In the genomic region with DNA sequence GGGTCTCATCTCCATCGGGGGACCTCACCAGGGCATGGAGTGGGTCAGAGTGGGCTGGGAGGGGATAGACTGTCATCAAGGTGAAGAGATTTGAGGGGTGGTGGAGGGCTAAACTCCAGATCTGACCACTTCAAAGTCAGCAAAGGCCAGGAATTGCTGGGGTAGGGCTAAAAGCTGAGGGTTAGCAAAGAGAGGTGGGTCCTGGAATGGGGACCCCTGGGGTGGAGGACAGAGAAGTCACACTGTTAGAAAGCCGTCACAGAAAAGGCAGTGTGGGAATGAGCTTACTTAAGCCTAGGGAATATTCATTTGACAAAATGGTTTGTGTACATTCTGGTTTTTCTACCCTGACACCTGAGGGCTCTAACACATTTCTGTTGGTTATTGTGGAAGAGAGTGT, we compare ENCODE assay signal across 13 cellular contexts. TPM values are rescaled to one million over a fixed set of nuclear protein-coding genes. Genes with fewer than 3 reads are reported as not detected.
A peak's percentile ranks its signal among the peaks of the same experiment; 100 is the strongest.
DNase-seq lines count a peak whose midpoint lies in the region; ATAC-seq and TF ChIP-seq lines count a peak whose summit lies in the region.
"Had no signal": no experiment of that assay in that cellular context is flagged by ENCODE, and none has a peak within 500 bp of the region (broad histone marks: within the 10 kb centered on the region; RNA-seq: fewer than 3 reads in every experiment).

No MANE protein-coding gene starts in this region.

- H3K36me3 Mint-ChIP-seq in CD8-positive, alpha-beta T cell: peaks cover 41% of the 10 kb centered on the region
- peaks cover 7 to 17% (median 12%) of the 10 kb centered on the region in 3 donors for H3K36me3 Mint-ChIP-seq in immature natural killer cell

- H3K27me3 ChIP-seq in CD8-positive, alpha-beta T cell (ENCODE audit: insufficient read depth, low read length): no peaks in the 10 kb centered on the region
- H3K27me3 ChIP-seq: neutrophil, SJCRH30 had no signal

- H3K79me2 ChIP-seq in OCI-LY7 (ENCODE audit: insufficient read depth, low read depth, low read length): peaks cover 21% of the 10 kb centered on the region; the same call in 1 of the 2 replicates

- peaks cover 11% of the 10 kb centered on the region for H3K4me1 ChIP-seq in CD8-positive, alpha-beta T cell (ENCODE audit: insufficient read depth, low read length)
- H3K4me1 ChIP-seq in OCI-LY7 (ENCODE audit: insufficient read depth, low read length, poor library complexity, severe bottlenecking): peaks cover 21% of the 10 kb centered on the region
- H3K4me1 ChIP-seq: SJCRH30 had no signal

- TF ChIP-seq CTCF in CD8-positive, alpha-beta T cell (IDR thresholded peaks at IDR 0.05): no peak
- no peak for TF ChIP-seq CTCF in OCI-LY7 (conservative IDR thresholded peaks at IDR 0.05; ENCODE audit: low read length)

- no peak overlapping the region for H3K4me3 ChIP-seq in CD8-positive, alpha-beta T cell (ENCODE audit: low read depth, low read length)
- H3K4me3 ChIP-seq in OCI-LY7 (ENCODE audit: low read depth, low read length, poor library complexity, severe bottlenecking): peak overlapping the region; percentile 3
- H3K4me3 ChIP-seq: SJCRH30 had no signal

- intact Hi-C loops in CD8-positive, alpha-beta T cell (cut with DNase I, micrococcal nuclease): loop anchor here in 1 of 2 experiments (10.0 kb wide), 1 partner anchor 509 kb away; no protein-coding TSS in a partner anchor
- intact Hi-C loops in OCI-LY7 (cut with micrococcal nuclease; ENCODE audit: unreplicated experiment): no loop called here

- BruUV-seq in OCI-LY7 (replicated peaks; lab: Mats Ljungman, UMichigan): no TSS peak

- H3K9me2 ChIP-seq in OCI-LY7 (ENCODE audit: insufficient read depth, low read length): no peaks in the 10 kb centered on the region

- H3K9me3 Mint-ChIP-seq in CD8-positive, alpha-beta T cell: peaks cover 3% of the 10 kb centered on the region
- no peaks in the 10 kb centered on the region for H3K9me3 Mint-ChIP-seq in immature natural killer cell

- DNase-seq in CD8-positive, alpha-beta T cell: no peak
- DNase-seq in OCI-LY7 (ENCODE audit: low spot score) (no peak), immature natural killer cell (no peak), A172 (ENCODE audit: low spot score) (no peak), EL (no peak), RKO (ENCODE audit: low spot score) (no peak)
- DNase-seq: activated CD4-positive, alpha-beta T cell treated with anti-CD3 and anti-CD28 coated beads for 48 hours; effector CD4-positive, alpha-beta T cell; NCI-H526; SJCRH30 had no signal

- peaks cover 41% of the 10 kb centered on the region for H3K4me1 Mint-ChIP-seq in CD8-positive, alpha-beta T cell (ENCODE audit: low read depth)
- peaks cover 33 to 63% of the 10 kb centered on the region in 2 donors for H3K4me1 Mint-ChIP-seq in immature natural killer cell

- ATAC-seq in CD8-positive, alpha-beta T cell: no peak
- ATAC-seq in GM19035 (IDR thresholded peaks at IDR 0.05; ENCODE audit: unreplicated experiment) (peak; percentile 29), HG03342 (IDR thresholded peaks at IDR 0.05; ENCODE audit: unreplicated experiment) (no peak)

- CTCF ChIA-PET in CD8-positive, alpha-beta T cell (lab: Charles Lee): no interaction called here
- CTCF ChIA-PET in OCI-LY7 (lab: Charles Lee; ENCODE audit: unreplicated experiment): no interaction called here

- H4K20me1 ChIP-seq in OCI-LY7 (ENCODE audit: insufficient read depth, low read length): no peaks in the 10 kb centered on the region

- H3K9me3 ChIP-seq in CD8-positive, alpha-beta T cell (ENCODE audit: low read length): no peaks in the 10 kb centered on the region
- no peaks in the 10 kb centered on the region for H3K9me3 ChIP-seq in OCI-LY7 (ENCODE audit: low read length)
- H3K9me3 ChIP-seq: neutrophil, SJCRH30 had no signal

- POLR2A ChIA-PET in CD8-positive, alpha-beta T cell (lab: Charles Lee): no interaction called here
- POLR2A ChIA-PET in OCI-LY7 (lab: Charles Lee): interaction anchor here (2.0 kb wide), 1 partner anchor 14 kb away, joined by 4 read pairs; no protein-coding TSS in a partner anchor

- H3K27ac Mint-ChIP-seq in CD8-positive, alpha-beta T cell: peak overlapping the region; percentile 78
- peak overlapping the region; percentile 3 to 85 (median 62) for H3K27ac Mint-ChIP-seq in immature natural killer cell

- no peak overlapping the region for H3K4me3 Mint-ChIP-seq in CD8-positive, alpha-beta T cell
- H3K4me3 Mint-ChIP-seq in immature natural killer cell: peak overlapping the region in 1 of 5 donors; percentile 36

- H3K27me3 Mint-ChIP-seq in CD8-positive, alpha-beta T cell (ENCODE audit: low read depth): no peaks in the 10 kb centered on the region
- peaks cover 0 to 1% (median 0%) of the 10 kb centered on the region in 3 donors for H3K27me3 Mint-ChIP-seq in immature natural killer cell (ENCODE audit: low read depth in 3 of 3)

- H3K4me2 ChIP-seq in OCI-LY7 (ENCODE audit: low read length): peak overlapping the region; percentile 45

- no peak overlapping the region for H3K27ac ChIP-seq in CD8-positive, alpha-beta T cell (ENCODE audit: low read depth, low read length)
- H3K27ac ChIP-seq in OCI-LY7 (ENCODE audit: low read depth, low read length, poor library complexity, severe bottlenecking): peak overlapping the region; percentile 68
- H3K27ac ChIP-seq: neutrophil, SJCRH30 had no signal

- peaks cover 15% of the 10 kb centered on the region for H3K36me3 ChIP-seq in CD8-positive, alpha-beta T cell (ENCODE audit: insufficient read depth, low read length)
- peaks cover 59% of the 10 kb centered on the region for H3K36me3 ChIP-seq in OCI-LY7 (ENCODE audit: insufficient read depth, low read length)

- H2AFZ ChIP-seq in OCI-LY7 (ENCODE audit: low read length): no peak overlapping the region

RNA-seq across cellular contexts. Expression of gene FBH1, which starts 6.2 kb away (rescaled TPM):
- 10 to 100 TPM; 23.5 to 24.8 TPM for total RNA-seq in CD8-positive, alpha-beta T cell
- total RNA-seq in OCI-LY7 (2014; rRNA removed; shearing (Covaris generic)): 61.9 and 65.6 TPM in 2 replicates
- total RNA-seq in OCI-LY7 (2022): 58.1 and 67.4 TPM in 2 replicates
- 10 to 100 TPM; 32.6 to 60.6 (median 46.8) TPM for polyA plus RNA-seq in immature natural killer cell
- 79.0 and 90.1 TPM in 2 replicates for total RNA-seq in A172 (2014; rRNA removed; shearing (Covaris generic))

RNA-seq across cellular contexts. Expression of gene ANKRD16, which starts 6.5 kb away (rescaled TPM):
- 1 to 10 TPM; 1.7 to 2.1 TPM for total RNA-seq in CD8-positive, alpha-beta T cell
- total RNA-seq in OCI-LY7 (2014; rRNA removed; shearing (Covaris generic)): 7.9 and 15.2 TPM in 2 replicates
- total RNA-seq in OCI-LY7 (2022): 12.0 and 15.0 TPM in 2 replicates
- 1 to 10 TPM; 3.2 to 5.0 (median 3.2) TPM for polyA plus RNA-seq in immature natural killer cell
- total RNA-seq in A172 (2014; rRNA removed; shearing (Covaris generic)): 14.0 and 14.6 TPM in 2 replicates
